In genomic region chr22:20571531-20572007, GRCh38 we compare ENCODE assay signal across 8 cellular contexts.
DNase-seq lines count a peak whose midpoint lies in the region; ATAC-seq, FAIRE-seq and TF ChIP-seq lines count a peak whose summit lies in the region.

No MANE protein-coding gene starts in this region.

- intact Hi-C loops in CD4-positive, alpha-beta T cell (cut with DNase I, micrococcal nuclease) = loop anchor here in 1 of 2 experiments (5.0 kb wide), 1 partner anchor 154 kb away; no protein-coding TSS in a partner anchor

- CTCF ChIA-PET in CD4-positive, alpha-beta T cell (lab: Charles Lee) = interaction anchor here (0.9 to 2.6 kb wide), 8 partner anchors 14 to 164 kb away, joined by 3 to 10 read pairs (median 7); no protein-coding TSS in a partner anchor

- no peak overlapping the region for H3K27ac ChIP-seq in CD4-positive, alpha-beta T cell (ENCODE audit: low read depth, low read length)
- H3K27ac ChIP-seq in foreskin keratinocyte = no peak overlapping the region

- ATAC-seq in CD4-positive, alpha-beta T cell (ENCODE audit: poor library complexity) = no peak
- no peak for ATAC-seq in foreskin keratinocyte

- no peak for FAIRE-seq in urothelium cell line (lab: Jason Lieb, UNC)

- DNase-seq in CD4-positive, alpha-beta T cell = peak; percentile 48 to 70 (median 60)
- peak; percentile 43 for DNase-seq in LHCN-M2 (ENCODE audit: low read depth)
- peak; percentile 57 for DNase-seq in activated T-cell treated with anti-CD3 and anti-CD28 coated beads for 4 hours
- DNase-seq in foreskin keratinocyte = no peak
- DNase-seq in stimulated activated CD4-positive, alpha-beta T cell treated with anti-CD3 and anti-CD28 coated beads, Interleukin-1b, Interleukin-23, amount 100 ng/mL, for 4 hours (ENCODE audit: low read depth in 2 of 2) = peak; percentile 42 to 65
- no peak for DNase-seq in urothelium cell line (ENCODE audit: low spot score)
- no peak for DNase-seq in NCI-H2081 (lab: John Stamatoyannopoulos, UW)
- no peak for DNase-seq in NCI-H146 treated with DMSO at 0.1 percent for 48 hours (lab: John Stamatoyannopoulos, UW; ENCODE audit: unreplicated experiment)

- TF ChIP-seq CTCF in CD4-positive, alpha-beta T cell (IDR thresholded peaks at IDR 0.05) = peak; percentile 75
- TF ChIP-seq CTCF in foreskin keratinocyte (conservative IDR thresholded peaks at IDR 0.05) = peak; percentile 66

- H3K36me3 Mint-ChIP-seq in CD4-positive, alpha-beta T cell (ENCODE audit: low read depth) = peaks cover 96% of the 10 kb centered on the region

- H3K27me3 Mint-ChIP-seq in CD4-positive, alpha-beta T cell = no peaks in the 10 kb centered on the region

- H3K9me3 ChIP-seq in CD4-positive, alpha-beta T cell (ENCODE audit: control insufficient read depth, low read length) = no peaks in the 10 kb centered on the region

- H3K4me1 Mint-ChIP-seq in CD4-positive, alpha-beta T cell (ENCODE audit: low read depth) = peaks cover 71% of the 10 kb centered on the region

- no peaks in the 10 kb centered on the region for H3K27me3 ChIP-seq in CD4-positive, alpha-beta T cell (ENCODE audit: control insufficient read depth, insufficient read depth, low read length)
- no peaks in the 10 kb centered on the region for H3K27me3 ChIP-seq in foreskin keratinocyte

- POLR2A ChIA-PET in CD4-positive, alpha-beta T cell (lab: Charles Lee) = interaction anchor here (1.2 to 9.9 kb wide), 3 partner anchors 17 to 178 kb away, joined by 3 to 343 read pairs (median 8); partner anchors contain the start of genes MED15 and ZNF74

- H3K27ac Mint-ChIP-seq in CD4-positive, alpha-beta T cell = peak overlapping the region; percentile 93

- H3K4me1 ChIP-seq in foreskin keratinocyte = peaks cover 18% of the 10 kb centered on the region

- H3K4me3 Mint-ChIP-seq in CD4-positive, alpha-beta T cell = peak overlapping the region; percentile 11

- H3K9me3 Mint-ChIP-seq in CD4-positive, alpha-beta T cell = no peaks in the 10 kb centered on the region

Comparison
In these comparisons a context has a peak if more than half of its experiments do, and no peak if none do; other contexts are left out.
1. DNase-seq: peak in CD4-positive, alpha-beta T cell (10 of 10), LHCN-M2 (single experiment), activated T-cell treated with anti-CD3 and anti-CD28 coated beads for 4 hours (single experiment) and stimulated activated CD4-positive, alpha-beta T cell treated with anti-CD3 and anti-CD28 coated beads, Interleukin-1b, Interleukin-23, amount 100 ng/mL, for 4 hours (2 of 2); none in foreskin keratinocyte (0 of 2), urothelium cell line (single experiment), NCI-H2081 (0 of 2) and NCI-H146 treated with DMSO at 0.1 percent for 48 hours (single experiment).